ENCODE assay signal across 14 cellular contexts in genomic region chr4:165763640-165764039, GRCh38.
DNase-seq lines count a peak whose midpoint lies in the region; TF ChIP-seq lines count a peak whose summit lies in the region.
"Had no signal": no experiment of that assay in that cellular context is flagged by ENCODE, and none has a peak within 500 bp of the region (broad histone marks: within the 10 kb centered on the region; RNA-seq: fewer than 3 reads in every experiment).

No MANE protein-coding gene starts in this region.

- no peak overlapping the region for H3K9ac ChIP-seq in adipocyte (ENCODE audit: low read length)

- no peaks in the 10 kb centered on the region for H3K9me3 ChIP-seq in adipocyte (ENCODE audit: control insufficient read depth, low read length)

- peak; percentile 23 for DNase-seq in NCI-H446 treated with DMSO at 0.1 percent for 48 hours (lab: John Stamatoyannopoulos, UW)
- DNase-seq in adipocyte (ENCODE audit: low read depth): no peak
- peak; percentile 33 for DNase-seq in glomerular visceral epithelial cell (ENCODE audit: extremely low spot score)
- peak; percentile 79 for DNase-seq in renal cortical epithelial cell (ENCODE audit: low read depth)
- DNase-seq in DMS114 treated with DMSO at 0.1 percent for 48 hours (lab: John Stamatoyannopoulos, UW; ENCODE audit: unreplicated experiment): no peak
- no peak for DNase-seq in GM10266 (ENCODE audit: extremely low spot score)
- no peak for DNase-seq in foreskin melanocyte
- DNase-seq: CD4-positive, alpha-beta memory T cell; DMS79 treated with DMSO at 0.1 percent for 48 hours; MV-4-11; NCI-H1417; NCI-H187 treated with DMSO at 0.1 percent for 48 hours; OCI-M1 had no signal

- peak overlapping the region; percentile 36 for H3K4me3 ChIP-seq in adipocyte (ENCODE audit: low read length)
- H3K4me3 ChIP-seq: K562 had no signal

- no peaks in the 10 kb centered on the region for H3K27me3 ChIP-seq in adipocyte (replicated peaks; ENCODE audit: control insufficient read depth, insufficient read depth, low read length)

- no peak for TF ChIP-seq CTCF in GM10266 (IDR thresholded peaks at IDR 0.05; ENCODE audit: control insufficient read depth, insufficient read depth, low read depth, missing control alignments)

- H3K4me1 ChIP-seq in adipocyte (ENCODE audit: control insufficient read depth, insufficient read depth, low read length): peaks cover 26% of the 10 kb centered on the region

- no peaks in the 10 kb centered on the region for H3K36me3 ChIP-seq in adipocyte (ENCODE audit: control insufficient read depth, insufficient read depth, low read length, severe bottlenecking)

Comparison
In these comparisons a context has a peak if more than half of its experiments do, and no peak if none do; other contexts are left out.
1. DNase-seq: peak in NCI-H446 treated with DMSO at 0.1 percent for 48 hours (single experiment), glomerular visceral epithelial cell (single experiment) and renal cortical epithelial cell (single experiment); none in adipocyte (single experiment), DMS114 treated with DMSO at 0.1 percent for 48 hours (single experiment), GM10266 (single experiment) and foreskin melanocyte (single experiment).